In the genomic region with DNA sequence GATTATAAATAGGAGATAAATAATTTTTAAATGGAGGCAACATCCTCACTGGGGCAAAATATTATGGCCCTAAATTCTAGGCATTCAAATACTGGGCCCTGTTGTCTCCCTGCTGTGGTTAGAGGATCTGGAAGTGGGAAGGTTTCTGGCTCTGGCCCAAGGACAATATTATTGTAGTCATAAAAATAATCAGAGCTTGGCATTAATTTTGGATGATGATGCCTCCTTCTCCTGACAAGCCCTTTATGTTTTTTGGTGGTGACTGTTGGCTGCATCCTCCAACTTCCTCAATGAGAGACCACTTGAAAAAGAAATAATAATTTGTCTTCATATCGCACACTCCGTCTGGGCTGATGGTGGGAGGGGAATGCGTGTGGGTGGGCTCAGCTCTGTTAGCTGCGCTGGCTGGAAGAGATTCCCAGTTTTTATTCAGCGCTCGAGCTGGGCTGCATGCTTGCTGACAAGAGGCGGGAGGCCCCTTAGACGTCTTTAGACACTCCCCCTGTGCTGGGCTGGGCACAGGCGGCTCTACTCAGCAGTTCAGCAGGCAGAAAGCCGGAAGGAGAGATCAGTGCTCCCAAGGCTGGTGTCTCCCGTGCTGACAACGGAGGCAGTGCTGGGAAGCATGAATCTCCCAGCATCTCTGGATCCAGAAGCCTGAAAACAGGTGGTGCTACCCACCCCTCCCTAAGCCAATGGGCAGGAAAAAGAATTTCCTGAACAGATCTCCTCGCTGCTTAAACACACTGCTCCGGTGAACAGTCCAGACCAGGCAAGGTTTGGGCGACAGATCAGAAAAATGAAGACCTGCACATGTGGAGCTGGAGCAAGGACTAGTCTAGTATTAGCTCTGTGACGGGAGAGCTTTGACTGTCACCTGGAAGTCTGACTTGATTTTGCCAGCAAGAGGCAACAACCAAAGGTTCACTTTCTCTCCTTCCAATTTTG, we compare ENCODE assay signal across 8 cellular contexts.
DNase-seq lines count a peak whose midpoint lies in the region; ATAC-seq and TF ChIP-seq lines count a peak whose summit lies in the region.

No MANE protein-coding gene starts in this region.

- H3K27me3 ChIP-seq in upper lobe of left lung: no peaks in the 10 kb centered on the region

- DNase-seq in Ammon's horn (ENCODE audit: low spot score) (peak; percentile 80), NCI-H2029 (lab: John Stamatoyannopoulos, UW) (peak; percentile 82), cardiac fibroblast (ENCODE audit: low read depth in 2 of 2) (peak; percentile 24 to 50), left lobe of liver (ENCODE audit: low spot score) (peak; percentile 41), upper lobe of left lung (peak in 1 of 2 donors; percentile 62)
- DNase-seq in activated effector memory CD4-positive, alpha-beta T cell treated with Interleukin-2 at 50 U/mL for 16 hours: no peak

- H3K36me3 ChIP-seq in upper lobe of left lung: no peaks in the 10 kb centered on the region

- H3K27ac ChIP-seq in upper lobe of left lung: peak overlapping the region in 2 of 4 donors; percentile 6 to 30

- ATAC-seq in left lobe of liver (peak; percentile 55), upper lobe of left lung (ENCODE audit: low FRiP score in 2 of 2) (peak; percentile 57 to 60), GM18861 (IDR thresholded peaks at IDR 0.05; ENCODE audit: unreplicated experiment) (no peak), HG02981 (IDR thresholded peaks at IDR 0.05; ENCODE audit: unreplicated experiment) (no peak)

- peak in 1 of 4 donors; percentile 53 for TF ChIP-seq POLR2A in upper lobe of left lung (IDR thresholded peaks at IDR 0.05)

- no peaks in the 10 kb centered on the region for H3K9me3 ChIP-seq in upper lobe of left lung

- TF ChIP-seq EP300 in upper lobe of left lung (IDR thresholded peaks at IDR 0.05): no peak

- WGBS in upper lobe of left lung, 2 donors: 7 to 11% methylated on average over 13 to 16 of the region's 16 CpGs

- H3K4me3 ChIP-seq in cardiac fibroblast (replicated peaks in 1 of 2; ENCODE audit: low read depth in 2 of 2, low read length in 2 of 2) (no peak overlapping the region), upper lobe of left lung (peak overlapping the region in 2 of 4 donors; percentile 9 to 30)

- TF ChIP-seq CTCF in cardiac fibroblast (IDR thresholded peaks at IDR 0.05; ENCODE audit: low read depth, low read length) (no peak), upper lobe of left lung (IDR thresholded peaks at IDR 0.05) (no peak)

- H3K4me1 ChIP-seq in upper lobe of left lung: peaks cover 6 to 23% (median 16%) of the 10 kb centered on the region in 4 donors

Comparison
In these comparisons a context has a peak if more than half of its experiments do, and no peak if none do; other contexts are left out.
1. ATAC-seq: peak in left lobe of liver (single experiment) and upper lobe of left lung (2 of 2); none in GM18861 (single experiment) and HG02981 (single experiment).